Comparison of ENCODE assay signal across 22 cellular contexts in the genomic region with DNA sequence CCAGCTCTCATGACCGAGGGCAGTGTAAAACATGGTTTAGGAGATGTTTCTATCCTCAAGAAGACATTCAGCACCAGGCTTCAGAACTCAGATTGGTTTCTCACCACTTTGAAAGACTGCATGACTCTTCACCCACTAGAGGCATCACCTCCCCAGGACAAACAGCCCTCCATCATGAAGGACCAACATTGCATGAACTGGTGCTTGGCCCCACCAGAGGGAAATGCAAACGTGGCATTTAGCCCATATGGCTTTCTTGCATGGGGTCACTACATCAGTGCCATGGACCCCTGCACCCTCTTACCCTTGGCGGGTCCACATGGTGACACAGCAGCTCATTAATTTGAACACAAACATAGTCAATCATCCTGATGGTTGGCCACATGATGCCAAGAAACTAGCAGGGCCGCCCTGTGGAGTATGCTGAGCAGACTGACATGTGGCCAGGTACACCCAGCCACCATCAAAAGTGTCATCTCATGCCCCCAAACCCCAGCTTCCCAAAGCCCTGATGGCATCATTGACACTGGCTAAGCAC.
DNase-seq lines count a peak whose midpoint lies in the region; ATAC-seq and TF ChIP-seq lines count a peak whose summit lies in the region.
"Had no signal": no experiment of that assay in that cellular context is flagged by ENCODE, and none has a peak within 500 bp of the region (broad histone marks: within the 10 kb centered on the region; RNA-seq: fewer than 3 reads in every experiment).

No MANE protein-coding gene starts in this region.

- no peaks in the 10 kb centered on the region for H3K9me3 Mint-ChIP-seq in activated CD8-positive, alpha-beta memory T cell treated with anti-CD3 and anti-CD28 coated beads, Interleukin-2, amount 10 ng/mL, durations not matched to agents 7 days and 5 days (ENCODE audit: low read depth)
- no peaks in the 10 kb centered on the region for H3K9me3 Mint-ChIP-seq in neural crest cell
- H3K9me3 Mint-ChIP-seq: CD4-positive, alpha-beta memory T cell; H9 had no signal

- no peak overlapping the region for H3K27ac Mint-ChIP-seq in activated CD8-positive, alpha-beta memory T cell treated with anti-CD3 and anti-CD28 coated beads, Interleukin-2, amount 10 ng/mL, durations not matched to agents 7 days and 5 days
- peak overlapping the region; percentile 53 for H3K27ac Mint-ChIP-seq in neural crest cell (ENCODE audit: unreplicated experiment)
- H3K27ac Mint-ChIP-seq: CD4-positive, alpha-beta memory T cell; H9 had no signal

- H3K27me3 ChIP-seq in OCI-LY3 (ENCODE audit: low read depth, low read length): no peaks in the 10 kb centered on the region

- no peak overlapping the region for H2AFZ ChIP-seq in OCI-LY3 (ENCODE audit: low read depth, low read length)

- H3K4me2 ChIP-seq in OCI-LY3 (ENCODE audit: low read length): peak overlapping the region; percentile 44; the same call in 1 of the 2 replicates

- peak; percentile 26 for DNase-seq in activated CD8-positive, alpha-beta memory T cell treated with anti-CD3 and anti-CD28 coated beads, Interleukin-2, amount 10 ng/mL, durations not matched to agents 7 days and 5 days
- no peak for DNase-seq in activated CD8-positive, alpha-beta memory T cell treated with anti-CD3 and anti-CD28 coated beads, Interleukin-2, amount 50 U/mL, for 4 hours
- DNase-seq in neural crest cell (ENCODE audit: low read depth, low spot score) (no peak), SK-N-DZ (ENCODE audit: low spot score) (no peak), middle frontal gyrus (ENCODE audit: extremely low spot score, low spot score) (no peak)
- DNase-seq: CD4-positive, alpha-beta memory T cell; H9; MM.1S; NCI-H1092; NCI-H1436 treated with DMSO at 0.1 percent for 48 hours; NCI-H2029 treated with DMSO at 0.1 percent for 48 hours; NCI-H2171; NCI-H446; NCI-H69; NK-92 treated with Interleukin-12 subunit alpha and Interleukin-12 subunit beta, amount 100 ng/mL, for 24 hours; OCI-M1; Right ventricle myocardium superior had no signal

- CTCF ChIA-PET in activated CD8-positive, alpha-beta memory T cell treated with anti-CD3 and anti-CD28 coated beads, Interleukin-2, amount 10 ng/mL, durations not matched to agents 7 days and 5 days (lab: Charles Lee): no interaction called here

- H3K4me3 ChIP-seq in OCI-LY3 (ENCODE audit: low read length): no peak overlapping the region
- H3K4me3 ChIP-seq: SK-N-MC had no signal

- peaks cover 30% of the 10 kb centered on the region for H3K4me1 ChIP-seq in OCI-LY3 (ENCODE audit: low read length)

- no peaks in the 10 kb centered on the region for H4K20me1 ChIP-seq in OCI-LY3 (ENCODE audit: insufficient read depth, low read length)

- H3K27me3 Mint-ChIP-seq in activated CD8-positive, alpha-beta memory T cell treated with anti-CD3 and anti-CD28 coated beads, Interleukin-2, amount 10 ng/mL, durations not matched to agents 7 days and 5 days: peaks cover 5% of the 10 kb centered on the region
- H3K27me3 Mint-ChIP-seq in neural crest cell (ENCODE audit: low read depth): peaks cover 3% of the 10 kb centered on the region

- no peaks in the 10 kb centered on the region for H3K4me1 Mint-ChIP-seq in activated CD8-positive, alpha-beta memory T cell treated with anti-CD3 and anti-CD28 coated beads, Interleukin-2, amount 10 ng/mL, durations not matched to agents 7 days and 5 days
- H3K4me1 Mint-ChIP-seq in neural crest cell: peaks cover 37% of the 10 kb centered on the region
- H3K4me1 Mint-ChIP-seq: CD4-positive, alpha-beta memory T cell had no signal

- H3K27ac ChIP-seq in OCI-LY3 (ENCODE audit: low read length): no peak overlapping the region
- H3K27ac ChIP-seq: 22Rv1, SK-N-MC had no signal

- no peaks in the 10 kb centered on the region for H3K9me3 ChIP-seq in OCI-LY3 (ENCODE audit: insufficient read depth, low read length)

- no peaks in the 10 kb centered on the region for H3K36me3 ChIP-seq in OCI-LY3 (replicated peaks; ENCODE audit: low read depth, low read length)

- H3K4me3 Mint-ChIP-seq in activated CD8-positive, alpha-beta memory T cell treated with anti-CD3 and anti-CD28 coated beads, Interleukin-2, amount 10 ng/mL, durations not matched to agents 7 days and 5 days: no peak overlapping the region
- H3K4me3 Mint-ChIP-seq in neural crest cell: no peak overlapping the region
- H3K4me3 Mint-ChIP-seq: CD4-positive, alpha-beta memory T cell; H9 had no signal

- no peak for TF ChIP-seq CTCF in OCI-LY3 (IDR thresholded peaks at IDR 0.05; ENCODE audit: low read depth, low read length)
- no peak for TF ChIP-seq CTCF in neural crest cell (conservative IDR thresholded peaks at IDR 0.05)

- ATAC-seq in activated CD8-positive, alpha-beta memory T cell treated with anti-CD3 and anti-CD28 coated beads, Interleukin-2, amount 10 ng/mL, durations not matched to agents 7 days and 5 days: no peak
- no peak for ATAC-seq in GM19463 (IDR thresholded peaks at IDR 0.05; ENCODE audit: unreplicated experiment)
- ATAC-seq in HG02571 (IDR thresholded peaks at IDR 0.05; ENCODE audit: unreplicated experiment): no peak

- H3K9ac ChIP-seq in OCI-LY3 (ENCODE audit: low read length): no peak overlapping the region

- H3K79me2 ChIP-seq in OCI-LY3 (ENCODE audit: low read length): no peaks in the 10 kb centered on the region

- H3K36me3 Mint-ChIP-seq in activated CD8-positive, alpha-beta memory T cell treated with anti-CD3 and anti-CD28 coated beads, Interleukin-2, amount 10 ng/mL, durations not matched to agents 7 days and 5 days: no peaks in the 10 kb centered on the region
- H3K36me3 Mint-ChIP-seq in neural crest cell (ENCODE audit: low read depth): no peaks in the 10 kb centered on the region
- H3K36me3 Mint-ChIP-seq: CD4-positive, alpha-beta memory T cell had no signal
